Comparison of ENCODE assay signal across 20 cellular contexts in genomic region chr12:131362290-131363211, GRCh38.
"Had no signal": no experiment of that assay in that cellular context is flagged by ENCODE, and none has a peak within 500 bp of the region (broad histone marks: within the 10 kb centered on the region; RNA-seq: fewer than 3 reads in every experiment).

No MANE protein-coding gene starts in this region.

- FAIRE-seq: TTC549 had no signal

- DNase-seq: activated CD4-positive, alpha-beta T cell treated with anti-CD3 and anti-CD28 coated beads for 48 hours; activated CD4-positive, alpha-beta T cell treated with anti-CD3 and anti-CD28 coated beads, Interleukin-2, amount 50 U/mL, for 4 hours; activated CD8-positive, alpha-beta memory T cell treated with anti-CD3 and anti-CD28 coated beads, Interleukin-2, amount 50 U/mL, for 48 hours; activated CD8-positive, alpha-beta T cell treated with anti-CD3 and anti-CD28 coated beads, Interleukin-2, amount 10 ng/mL, durations not matched to agents 7 days and 5 days; activated gamma-delta T cell; activated naive CD4-positive, alpha-beta T cell treated with anti-CD3 and anti-CD28 coated beads for 36 hours; activated T-cell treated with anti-CD3 and anti-CD28 coated beads, Interleukin-2, amount 50 U/mL, for 1 hour; cerebellar nuclear complex; MM.1S; NCI-H1105; NCI-H1436; NCI-H1694 treated with DMSO at 0.1 percent for 48 hours; NCI-H2081; NCI-H510A treated with DMSO at 0.1 percent for 48 hours; NCI-H69; SIG-M5; T-helper 17 cell; T-helper 9 cell had no signal

- ATAC-seq: activated CD4-positive, CD25-positive, alpha-beta regulatory T cell treated with anti-CD3 and anti-CD28 coated beads, Interleukin-2, amount 50 U/mL, for 24 hours; activated CD8-positive, alpha-beta T cell treated with anti-CD3 and anti-CD28 coated beads, Interleukin-2, amount 10 ng/mL, durations not matched to agents 7 days and 5 days; T-helper 17 cell had no signal
